In the genomic region with DNA sequence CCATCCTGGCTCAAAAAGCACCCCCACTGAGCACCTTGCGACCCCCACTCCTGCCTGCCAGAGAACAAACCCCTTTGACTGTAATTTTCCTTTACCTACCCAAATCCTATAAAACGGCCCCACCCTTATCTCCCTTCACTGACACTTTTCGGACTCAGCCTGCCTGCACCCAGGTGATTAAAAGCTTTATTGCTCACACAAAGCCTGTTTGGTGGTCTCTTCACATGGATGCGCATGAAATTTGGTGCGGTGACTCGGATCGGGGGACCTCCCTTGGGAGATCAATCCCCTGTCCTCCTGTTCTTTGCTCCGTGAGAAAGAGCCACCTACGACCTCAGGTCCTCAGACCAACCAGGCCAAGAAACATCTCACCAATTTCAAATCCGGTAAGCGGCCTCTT, we compare ENCODE assay signal across 12 cellular contexts. TPM values are rescaled to one million over a fixed set of nuclear protein-coding genes. Genes with fewer than 3 reads are reported as not detected.
"Had no signal": no experiment of that assay in that cellular context is flagged by ENCODE, and none has a peak within 500 bp of the region (broad histone marks: within the 10 kb centered on the region; RNA-seq: fewer than 3 reads in every experiment).

No MANE protein-coding gene starts in this region.

RNA-seq across cellular contexts. Expression of gene SSTR1, which starts 16.9 kb away (rescaled TPM):
- total RNA-seq: activated CD4-positive, alpha-beta memory T cell treated with anti-CD3 and anti-CD28 coated beads for 36 hours; activated CD4-positive, alpha-beta T cell treated with anti-CD3 and anti-CD28 coated beads for 36 hours; activated CD4-positive, alpha-beta T cell treated with anti-CD3 and anti-CD28 coated beads, Interleukin-2, amount 10 ng/mL, durations not matched to agents 24 days and 14 days; activated CD8-positive, alpha-beta memory T cell treated with anti-CD3 and anti-CD28 coated beads for 36 hours; activated CD8-positive, alpha-beta memory T cell treated with anti-CD3 and anti-CD28 coated beads, Interleukin-2, amount 10 ng/mL, durations not matched to agents 7 days and 5 days; activated CD8-positive, alpha-beta T cell treated with anti-CD3 and anti-CD28 coated beads, Interleukin-2, amount 10 ng/mL, durations not matched to agents 7 days and 5 days; activated naive CD4-positive, alpha-beta T cell treated with anti-CD3 and anti-CD28 coated beads for 36 hours; activated naive CD8-positive, alpha-beta T cell treated with anti-CD3 and anti-CD28 coated beads for 36 hours; activated T-helper 1 cell treated with anti-CD3 and anti-CD28 coated beads, Interleukin-12 subunit alpha, Interleukin-12 subunit beta, Interleukin-2, Interleukin-4 antibody, amounts not matched to agents 30 ng/mL and 10 ng/mL and 1 ng/mL, durations not matched to agents 14 hours and 24 hours and 36 hours; activated T-helper 2 cell treated with anti-CD3 and anti-CD28 coated beads, Interferon-gamma antibody, Interleukin-2, Interleukin-4, amounts not matched to agents 10 μg/mL and 5 μg/mL and 100 μg/mL, durations not matched to agents 14 hours and 24 hours and 36 hours; chondrocyte; T-helper 17 cell had no signal
